In genomic region chr21:32834825-32835224, GRCh38 we compare ENCODE assay signal across 20 cellular contexts.
"Had no signal": no experiment of that assay in that cellular context is flagged by ENCODE, and none has a peak within 500 bp of the region (broad histone marks: within the 10 kb centered on the region; RNA-seq: fewer than 3 reads in every experiment).

No MANE protein-coding gene starts in this region.

- H3K9me3 Mint-ChIP-seq: activated CD4-positive, alpha-beta T cell treated with anti-CD3 and anti-CD28 coated beads, Interleukin-2, amount 10 ng/mL, durations not matched to agents 7 days and 5 days; neural crest cell; stimulated activated naive CD8-positive, alpha-beta T cell treated with anti-CD3 and anti-CD28 coated beads, Interleukin-15, amount 100 ng/mL, for 72 hours; type B pancreatic cell had no signal

- H3K27ac Mint-ChIP-seq: activated CD4-positive, alpha-beta T cell treated with anti-CD3 and anti-CD28 coated beads, Interleukin-2, amount 10 ng/mL, durations not matched to agents 7 days and 5 days; stimulated activated naive CD8-positive, alpha-beta T cell treated with anti-CD3 and anti-CD28 coated beads, Interleukin-15, amount 100 ng/mL, for 72 hours; type B pancreatic cell had no signal

- H3K27me3 ChIP-seq: ascending aorta, right lobe of liver, testis had no signal

- DNase-seq: activated CD4-positive, alpha-beta T cell treated with anti-CD3 and anti-CD28 coated beads, Interleukin-2, amount 10 ng/mL, durations not matched to agents 7 days and 5 days; activated CD8-positive, alpha-beta memory T cell treated with anti-CD3 and anti-CD28 coated beads for 24 hours; activated CD8-positive, alpha-beta memory T cell treated with anti-CD3 and anti-CD28 coated beads, Interleukin-2, amount 50 U/mL, for 48 hours; activated effector memory CD4-positive, alpha-beta T cell treated with Interleukin-2 at 50 U/mL for 16 hours; activated naive CD4-positive, alpha-beta T cell treated with anti-CD3 and anti-CD28 coated beads, Interleukin-2, amount 50 U/mL, for 16 hours; activated T-cell treated with anti-CD3 and anti-CD28 coated beads, Interleukin-2, amount 50 U/mL, for 48 hours; cortex of kidney; effector CD8-positive, alpha-beta T cell; esophagus squamous epithelium; psoas muscle; right lobe of liver; stimulated activated CD4-positive, alpha-beta T cell treated with anti-CD3 and anti-CD28 coated beads, Interleukin-4, amount 100 ng/mL, for 1 hour; stimulated activated naive CD8-positive, alpha-beta T cell treated with anti-CD3 and anti-CD28 coated beads, Interleukin-15, amount 100 ng/mL, for 72 hours; T1000; testis had no signal

- H3K4me1 Mint-ChIP-seq: activated CD4-positive, alpha-beta T cell treated with anti-CD3 and anti-CD28 coated beads, Interleukin-2, amount 10 ng/mL, durations not matched to agents 7 days and 5 days; stimulated activated naive CD8-positive, alpha-beta T cell treated with anti-CD3 and anti-CD28 coated beads, Interleukin-15, amount 100 ng/mL, for 72 hours had no signal

- H3K4me1 ChIP-seq: ascending aorta, psoas muscle, right lobe of liver, testis had no signal

- H3K27me3 Mint-ChIP-seq: stimulated activated naive CD8-positive, alpha-beta T cell treated with anti-CD3 and anti-CD28 coated beads, Interleukin-15, amount 100 ng/mL, for 72 hours had no signal

- H3K27ac ChIP-seq: ascending aorta, esophagus squamous epithelium, psoas muscle, right lobe of liver, testis had no signal

- H3K4me3 Mint-ChIP-seq: activated CD4-positive, alpha-beta T cell treated with anti-CD3 and anti-CD28 coated beads, Interleukin-2, amount 10 ng/mL, durations not matched to agents 7 days and 5 days; neural crest cell; stimulated activated naive CD8-positive, alpha-beta T cell treated with anti-CD3 and anti-CD28 coated beads, Interleukin-15, amount 100 ng/mL, for 72 hours; type B pancreatic cell had no signal

- H3K4me3 ChIP-seq: ascending aorta, esophagus squamous epithelium, lung, psoas muscle, right lobe of liver, testis had no signal

- H3K9me3 ChIP-seq: right lobe of liver, testis had no signal

- ATAC-seq: left lobe of liver; psoas muscle; right lobe of liver; stimulated activated naive CD8-positive, alpha-beta T cell treated with anti-CD3 and anti-CD28 coated beads, Interleukin-15, amount 100 ng/mL, for 72 hours had no signal

- H3K36me3 Mint-ChIP-seq: type B pancreatic cell had no signal

- H3K36me3 ChIP-seq: ascending aorta, esophagus squamous epithelium, right lobe of liver had no signal
